1 cellular context compared by ENCODE assay signal in the genomic region with DNA sequence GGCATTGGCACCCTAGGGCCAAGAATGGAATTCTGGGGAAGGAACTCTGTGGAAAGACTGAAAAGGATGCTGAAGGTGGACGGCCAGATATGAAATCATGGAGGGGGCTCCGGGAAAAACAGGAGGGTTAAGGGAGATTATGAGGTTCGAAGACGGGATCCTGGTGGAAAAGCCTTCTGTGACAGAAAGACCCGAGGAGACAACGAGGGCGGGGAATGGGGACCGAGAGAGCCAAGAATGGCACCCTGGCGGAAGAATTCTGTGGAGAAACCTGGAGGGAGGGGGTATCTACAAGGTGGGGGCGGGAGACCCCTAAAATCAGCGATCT.
TF ChIP-seq lines count a peak whose summit lies in the region.

No MANE protein-coding gene starts in this region.

TF ChIP-seq in GM23338, 12 proteins besides CTCF, POLR2A, EP300 and RAD21 (continued from another document):
- TF ChIP-seq, protein P1, sequence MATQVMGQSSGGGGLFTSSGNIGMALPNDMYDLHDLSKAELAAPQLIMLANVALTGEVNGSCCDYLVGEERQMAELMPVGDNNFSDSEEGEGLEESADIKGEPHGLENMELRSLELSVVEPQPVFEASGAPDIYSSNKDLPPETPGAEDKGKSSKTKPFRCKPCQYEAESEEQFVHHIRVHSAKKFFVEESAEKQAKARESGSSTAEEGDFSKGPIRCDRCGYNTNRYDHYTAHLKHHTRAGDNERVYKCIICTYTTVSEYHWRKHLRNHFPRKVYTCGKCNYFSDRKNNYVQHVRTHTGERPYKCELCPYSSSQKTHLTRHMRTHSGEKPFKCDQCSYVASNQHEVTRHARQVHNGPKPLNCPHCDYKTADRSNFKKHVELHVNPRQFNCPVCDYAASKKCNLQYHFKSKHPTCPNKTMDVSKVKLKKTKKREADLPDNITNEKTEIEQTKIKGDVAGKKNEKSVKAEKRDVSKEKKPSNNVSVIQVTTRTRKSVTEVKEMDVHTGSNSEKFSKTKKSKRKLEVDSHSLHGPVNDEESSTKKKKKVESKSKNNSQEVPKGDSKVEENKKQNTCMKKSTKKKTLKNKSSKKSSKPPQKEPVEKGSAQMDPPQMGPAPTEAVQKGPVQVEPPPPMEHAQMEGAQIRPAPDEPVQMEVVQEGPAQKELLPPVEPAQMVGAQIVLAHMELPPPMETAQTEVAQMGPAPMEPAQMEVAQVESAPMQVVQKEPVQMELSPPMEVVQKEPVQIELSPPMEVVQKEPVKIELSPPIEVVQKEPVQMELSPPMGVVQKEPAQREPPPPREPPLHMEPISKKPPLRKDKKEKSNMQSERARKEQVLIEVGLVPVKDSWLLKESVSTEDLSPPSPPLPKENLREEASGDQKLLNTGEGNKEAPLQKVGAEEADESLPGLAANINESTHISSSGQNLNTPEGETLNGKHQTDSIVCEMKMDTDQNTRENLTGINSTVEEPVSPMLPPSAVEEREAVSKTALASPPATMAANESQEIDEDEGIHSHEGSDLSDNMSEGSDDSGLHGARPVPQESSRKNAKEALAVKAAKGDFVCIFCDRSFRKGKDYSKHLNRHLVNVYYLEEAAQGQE (IDR thresholded peaks at IDR 0.05; ENCODE audit: unreplicated experiment), result no peak
- TF ChIP-seq ZNF114 (CRISPR knock-in tag; IDR thresholded peaks at IDR 0.05), result no peak
- no peak for TF ChIP-seq JUNB (IDR thresholded peaks at IDR 0.05; ENCODE audit: unreplicated experiment)
- no peak for TF ChIP-seq NANOG (IDR thresholded peaks at IDR 0.05; ENCODE audit: borderline replicate concordance)
- no peak for TF ChIP-seq ETS1 (IDR thresholded peaks at IDR 0.05)
- TF ChIP-seq STAT1 (IDR thresholded peaks at IDR 0.05; ENCODE audit: unreplicated experiment), result no peak
- TF ChIP-seq ZNF331 (CRISPR knock-in tag; IDR thresholded peaks at IDR 0.05; ENCODE audit: low read depth), result no peak
- TF ChIP-seq EZH2phosphoT487 (IDR thresholded peaks at IDR 0.05; ENCODE audit: unreplicated experiment), result no peak
- TF ChIP-seq CREB1 (CRISPR knock-in tag; IDR thresholded peaks at IDR 0.05; ENCODE audit: low read depth), result no peak
